In genomic region chr2:195677884-195678283, GRCh38 we compare ENCODE assay signal across 1 cellular context.
TF ChIP-seq lines count a peak whose summit lies in the region.

No MANE protein-coding gene starts in this region.

TF ChIP-seq in HepG2, 621 proteins besides CTCF, POLR2A, EP300 and RAD21:
- TF ChIP-seq REST (IDR thresholded peaks at IDR 0.05; ENCODE audit: borderline replicate concordance in 1 of 2, low read depth in 1 of 2, low read length in 2 of 2), result no peak
- TF ChIP-seq ZNF460 (CRISPR knock-in tag; IDR thresholded peaks at IDR 0.05; ENCODE audit: borderline replicate concordance), result peak; percentile 35; the same call in 1 of the 2 replicates
TF ChIP-seq in HepG2: peak in this region for 1.
